Comparison of ENCODE assay signal across 1 cellular context in the genomic region with DNA sequence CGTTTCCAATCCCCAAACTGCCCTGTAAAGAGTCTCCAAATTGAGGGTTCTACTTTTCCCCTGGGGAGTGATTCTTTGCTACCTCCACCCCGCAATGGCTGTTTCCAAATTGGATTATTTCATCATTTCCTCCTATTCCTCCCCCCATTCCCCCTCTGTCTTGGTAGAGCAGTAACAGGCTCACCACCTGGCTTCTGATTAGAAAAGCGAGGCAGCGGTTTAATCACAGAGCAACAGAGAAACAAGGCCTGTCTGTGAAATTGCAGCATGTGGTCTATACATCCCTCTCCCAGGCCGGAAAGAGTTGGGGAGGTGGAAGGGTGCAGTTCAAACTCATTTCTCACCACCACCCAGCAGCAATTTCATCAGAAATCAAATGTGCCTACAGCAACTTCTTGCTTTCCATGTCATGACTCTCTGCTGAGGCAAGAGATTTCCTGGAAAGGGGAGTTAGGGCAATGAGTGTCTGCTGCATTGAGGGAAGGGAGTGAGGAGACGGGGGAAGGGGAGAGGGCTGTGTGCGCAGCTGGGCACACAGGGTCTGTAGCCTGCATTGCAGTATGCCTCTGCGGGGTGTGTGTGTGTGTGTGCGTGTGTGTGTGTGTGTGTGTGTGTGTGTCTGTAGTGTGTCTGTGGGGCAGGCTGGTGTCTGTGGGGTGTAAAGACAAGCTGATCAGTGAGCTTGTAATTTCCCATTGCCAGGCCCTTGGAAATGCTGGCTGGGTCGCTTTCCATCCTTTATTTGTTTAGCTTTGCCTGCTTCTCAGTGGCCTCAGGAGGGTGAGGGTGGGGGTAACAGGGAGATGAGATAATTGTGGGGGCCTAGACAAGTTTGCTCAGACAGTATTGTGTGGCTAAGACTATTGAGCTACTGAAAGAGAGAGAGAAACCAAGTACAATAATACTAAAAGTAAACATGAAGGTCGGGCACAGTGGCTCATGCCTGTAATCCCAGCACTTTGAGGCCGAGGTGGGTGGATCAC.
TF ChIP-seq lines count a peak whose summit lies in the region.

No MANE protein-coding gene starts in this region.

TF ChIP-seq in K562, 482 proteins besides CTCF, POLR2A, EP300 and RAD21 (continued from another document):
- TF ChIP-seq, protein P1, sequence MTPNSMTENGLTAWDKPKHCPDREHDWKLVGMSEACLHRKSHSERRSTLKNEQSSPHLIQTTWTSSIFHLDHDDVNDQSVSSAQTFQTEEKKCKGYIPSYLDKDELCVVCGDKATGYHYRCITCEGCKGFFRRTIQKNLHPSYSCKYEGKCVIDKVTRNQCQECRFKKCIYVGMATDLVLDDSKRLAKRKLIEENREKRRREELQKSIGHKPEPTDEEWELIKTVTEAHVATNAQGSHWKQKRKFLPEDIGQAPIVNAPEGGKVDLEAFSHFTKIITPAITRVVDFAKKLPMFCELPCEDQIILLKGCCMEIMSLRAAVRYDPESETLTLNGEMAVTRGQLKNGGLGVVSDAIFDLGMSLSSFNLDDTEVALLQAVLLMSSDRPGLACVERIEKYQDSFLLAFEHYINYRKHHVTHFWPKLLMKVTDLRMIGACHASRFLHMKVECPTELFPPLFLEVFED (CRISPR knock-in tag; conservative IDR thresholded peaks at IDR 0.05) = peak; percentile 91; the same call in 1 of the 2 replicates
- TF ChIP-seq MYNN (IDR thresholded peaks at IDR 0.05) = no peak
- TF ChIP-seq MYNN (CRISPR knock-in tag; IDR thresholded peaks at IDR 0.05) = no peak
- TF ChIP-seq, protein P2, sequence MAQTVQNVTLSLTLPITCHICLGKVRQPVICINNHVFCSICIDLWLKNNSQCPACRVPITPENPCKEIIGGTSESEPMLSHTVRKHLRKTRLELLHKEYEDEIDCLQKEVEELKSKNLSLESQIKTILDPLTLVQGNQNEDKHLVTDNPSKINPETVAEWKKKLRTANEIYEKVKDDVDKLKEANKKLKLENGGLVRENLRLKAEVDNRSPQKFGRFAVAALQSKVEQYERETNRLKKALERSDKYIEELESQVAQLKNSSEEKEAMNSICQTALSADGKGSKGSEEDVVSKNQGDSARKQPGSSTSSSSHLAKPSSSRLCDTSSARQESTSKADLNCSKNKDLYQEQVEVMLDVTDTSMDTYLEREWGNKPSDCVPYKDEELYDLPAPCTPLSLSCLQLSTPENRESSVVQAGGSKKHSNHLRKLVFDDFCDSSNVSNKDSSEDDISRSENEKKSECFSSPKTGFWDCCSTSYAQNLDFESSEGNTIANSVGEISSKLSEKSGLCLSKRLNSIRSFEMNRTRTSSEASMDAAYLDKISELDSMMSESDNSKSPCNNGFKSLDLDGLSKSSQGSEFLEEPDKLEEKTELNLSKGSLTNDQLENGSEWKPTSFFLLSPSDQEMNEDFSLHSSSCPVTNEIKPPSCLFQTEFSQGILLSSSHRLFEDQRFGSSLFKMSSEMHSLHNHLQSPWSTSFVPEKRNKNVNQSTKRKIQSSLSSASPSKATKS (CRISPR knock-in tag; IDR thresholded peaks at IDR 0.05) = no peak
- no peak for TF ChIP-seq ZKSCAN3 (CRISPR knock-in tag; IDR thresholded peaks at IDR 0.05)
- TF ChIP-seq NR2C2 (CRISPR knock-in tag; IDR thresholded peaks at IDR 0.05) = no peak
- TF ChIP-seq NR2C2 (tag; IDR thresholded peaks at IDR 0.05) = peak; percentile 76; the same call in 1 of the 2 replicates
- no peak for TF ChIP-seq GATAD2A (IDR thresholded peaks at IDR 0.05)
